In the genomic region with DNA sequence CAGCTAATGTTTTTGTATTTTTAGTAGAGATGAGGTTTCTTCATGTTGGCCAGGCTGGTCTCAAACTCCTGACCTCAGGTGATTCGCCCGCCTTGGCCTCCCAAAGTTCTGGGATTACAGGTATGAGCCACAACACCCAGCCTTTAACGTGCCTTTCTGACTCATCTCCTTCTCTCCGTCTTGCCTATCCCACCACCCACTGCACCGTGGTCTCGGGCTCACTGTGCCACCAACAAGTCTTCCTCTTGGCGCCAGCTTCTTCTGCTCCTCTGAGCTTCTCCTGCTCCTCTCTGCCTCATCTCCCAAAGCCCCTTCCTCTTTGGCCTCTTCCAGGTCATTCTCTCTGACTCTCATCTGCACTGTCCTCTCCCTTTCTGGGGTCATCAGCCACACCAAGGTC, we compare ENCODE assay signal across 19 cellular contexts. TPM values are rescaled to one million over a fixed set of nuclear protein-coding genes. Genes with fewer than 3 reads are reported as not detected.
A peak's percentile ranks its signal among the peaks of the same experiment; 100 is the strongest.
DNase-seq lines count a peak whose midpoint lies in the region; ATAC-seq and TF ChIP-seq lines count a peak whose summit lies in the region.
"Had no signal": no experiment of that assay in that cellular context is flagged by ENCODE, and none has a peak within 500 bp of the region (broad histone marks: within the 10 kb centered on the region; RNA-seq: fewer than 3 reads in every experiment).

No MANE protein-coding gene starts in this region.

- H3K27ac ChIP-seq in colonic mucosa = no peak overlapping the region
- no peak overlapping the region for H3K27ac ChIP-seq in smooth muscle cell (ENCODE audit: low read depth)
- H3K27ac ChIP-seq: 22Rv1, BLaER1 had no signal

- WGBS in smooth muscle cell (ENCODE audit: low lambda C conversion rate) = 88% methylated on average over 7 of the region's 7 CpGs

- H3F3A ChIP-seq in smooth muscle cell (ENCODE audit: low read depth) = no peaks in the 10 kb centered on the region

- TF ChIP-seq CTCF in nephron progenitor cell (IDR thresholded peaks at IDR 0.05) (no peak), colonic mucosa (IDR thresholded peaks at IDR 0.05) (no peak), smooth muscle cell (IDR thresholded peaks at IDR 0.05; ENCODE audit: borderline replicate concordance, insufficient read depth, poor library complexity, severe bottlenecking) (no peak)

- H3K9me3 ChIP-seq in colonic mucosa (no peaks in the 10 kb centered on the region), smooth muscle cell (replicated peaks; ENCODE audit: low read depth) (no peaks in the 10 kb centered on the region)
- H3K9me3 ChIP-seq: BLaER1 had no signal

- H4K20me1 ChIP-seq in smooth muscle cell (ENCODE audit: low read depth) = no peaks in the 10 kb centered on the region
- H4K20me1 ChIP-seq: BLaER1 had no signal

- no peak overlapping the region for H3K27ac Mint-ChIP-seq in activated CD4-positive, alpha-beta T cell treated with anti-CD3 and anti-CD28 coated beads for 36 hours
- peak overlapping the region; percentile 10 for H3K27ac Mint-ChIP-seq in nephron progenitor cell
- H3K27ac Mint-ChIP-seq: CD4-positive, alpha-beta T cell; HFFc6 had no signal

- H3K36me3 ChIP-seq in colonic mucosa = no peaks in the 10 kb centered on the region
- no peaks in the 10 kb centered on the region for H3K36me3 ChIP-seq in smooth muscle cell (ENCODE audit: low read depth)
- H3K36me3 ChIP-seq: BLaER1 had no signal

- CTCF ChIA-PET in activated CD4-positive, alpha-beta T cell treated with anti-CD3 and anti-CD28 coated beads for 36 hours (lab: Charles Lee) = no interaction called here

- peaks cover 4% of the 10 kb centered on the region for H3K4me1 Mint-ChIP-seq in activated CD4-positive, alpha-beta T cell treated with anti-CD3 and anti-CD28 coated beads for 36 hours
- peaks cover 32% of the 10 kb centered on the region for H3K4me1 Mint-ChIP-seq in nephron progenitor cell

- POLR2A ChIA-PET in activated CD4-positive, alpha-beta T cell treated with anti-CD3 and anti-CD28 coated beads for 36 hours (lab: Charles Lee) = no interaction called here

- H3K4me1 ChIP-seq in colonic mucosa (no peaks in the 10 kb centered on the region), smooth muscle cell (ENCODE audit: low read depth) (no peaks in the 10 kb centered on the region)

- H3K4me3 ChIP-seq in colonic mucosa (no peak overlapping the region), smooth muscle cell (no peak overlapping the region)
- H3K4me3 ChIP-seq: BLaER1 had no signal

- intact Hi-C loops in activated CD4-positive, alpha-beta T cell treated with anti-CD3 and anti-CD28 coated beads for 36 hours (cut with DNase I, micrococcal nuclease) = no loop called here
- intact Hi-C loops in colonic mucosa (cut with DNase I) = no loop called here

- H3K9me3 Mint-ChIP-seq in activated CD4-positive, alpha-beta T cell treated with anti-CD3 and anti-CD28 coated beads for 36 hours (ENCODE audit: low read depth) = no peaks in the 10 kb centered on the region
- H3K9me3 Mint-ChIP-seq in nephron progenitor cell = no peaks in the 10 kb centered on the region
- H3K9me3 Mint-ChIP-seq: CD4-positive, alpha-beta T cell; HFFc6 had no signal

- no peaks in the 10 kb centered on the region for H3K27me3 ChIP-seq in colonic mucosa
- no peaks in the 10 kb centered on the region for H3K27me3 ChIP-seq in smooth muscle cell (ENCODE audit: low read depth)
- H3K27me3 ChIP-seq: BLaER1 had no signal

- H3K4me3 Mint-ChIP-seq in activated CD4-positive, alpha-beta T cell treated with anti-CD3 and anti-CD28 coated beads for 36 hours = no peak overlapping the region
- H3K4me3 Mint-ChIP-seq in nephron progenitor cell = no peak overlapping the region
- H3K4me3 Mint-ChIP-seq: CD4-positive, alpha-beta T cell; HFFc6 had no signal

- peak; percentile 51 for ATAC-seq in activated CD4-positive, alpha-beta T cell treated with anti-CD3 and anti-CD28 coated beads for 36 hours

- peak; percentile 42 for DNase-seq in activated CD4-positive, alpha-beta T cell treated with anti-CD3 and anti-CD28 coated beads for 36 hours
- DNase-seq in activated CD4-positive, alpha-beta T cell treated with anti-CD3 and anti-CD28 coated beads, Interleukin-2, amount 50 U/mL, for 4 hours = no peak
- DNase-seq in activated effector memory CD4-positive, alpha-beta T cell treated with anti-CD3 and anti-CD28 coated beads, Interleukin-2, amount 50 U/mL, for 16 hours = peak; percentile 45
- no peak for DNase-seq in activated effector memory CD4-positive, alpha-beta T cell treated with Interleukin-2 at 50 U/mL for 16 hours
- DNase-seq in nephron progenitor cell = no peak
- DNase-seq in colonic mucosa = no peak
- no peak for DNase-seq in NCI-H1436 (lab: John Stamatoyannopoulos, UW)
- no peak for DNase-seq in smooth muscle cell (lab: John Stamatoyannopoulos, UW; ENCODE audit: unreplicated experiment)
- DNase-seq: ACHN; CD4-positive, alpha-beta T cell; COR-L47; DMS79; HFFc6; NCI-H1694 treated with DMSO at 0.1 percent for 48 hours; NCI-H2081 treated with DMSO at 0.1 percent for 48 hours; NCI-H2171 treated with DMSO at 0.1 percent for 48 hours; NCI-H524 treated with DMSO at 0.1 percent for 48 hours had no signal

- no peak overlapping the region for H3K9ac ChIP-seq in colonic mucosa (ENCODE audit: low read depth in 2 of 2, low read length in 2 of 2)
- H3K9ac ChIP-seq in smooth muscle cell (ENCODE audit: low read depth) = no peak overlapping the region
- H3K9ac ChIP-seq: BLaER1 had no signal

- H3K4me2 ChIP-seq in smooth muscle cell = no peak overlapping the region
- H3K4me2 ChIP-seq: BLaER1 had no signal

- no peaks in the 10 kb centered on the region for H3K79me2 ChIP-seq in smooth muscle cell (ENCODE audit: low read depth)

- H3K36me3 Mint-ChIP-seq in activated CD4-positive, alpha-beta T cell treated with anti-CD3 and anti-CD28 coated beads for 36 hours (ENCODE audit: low read depth) = no peaks in the 10 kb centered on the region
- no peaks in the 10 kb centered on the region for H3K36me3 Mint-ChIP-seq in nephron progenitor cell (ENCODE audit: low read depth)

- no peaks in the 10 kb centered on the region for H3K27me3 Mint-ChIP-seq in activated CD4-positive, alpha-beta T cell treated with anti-CD3 and anti-CD28 coated beads for 36 hours
- H3K27me3 Mint-ChIP-seq in nephron progenitor cell (ENCODE audit: low read depth, poor library complexity) = peaks cover 5% of the 10 kb centered on the region
- H3K27me3 Mint-ChIP-seq: CD4-positive, alpha-beta T cell had no signal

- H2AFZ ChIP-seq in smooth muscle cell (ENCODE audit: low read depth) = no peak overlapping the region

RNA-seq across cellular contexts. Expression of a gene that starts 41.0 kb away (rescaled TPM):
- 1 to 10 TPM; 4.7 to 7.7 TPM for total RNA-seq in activated CD4-positive, alpha-beta T cell treated with anti-CD3 and anti-CD28 coated beads for 36 hours
- 10 to 100 TPM; 10.8 to 11.9 TPM for total RNA-seq in colonic mucosa
- 7.0 and 7.8 TPM in 2 replicates for total RNA-seq in smooth muscle cell
- 12.0 and 13.3 TPM in 2 replicates for polyA plus RNA-seq in smooth muscle cell

Comparison
In these comparisons a context has a peak if more than half of its experiments do, and no peak if none do; other contexts are left out.
1. DNase-seq: peak in activated CD4-positive, alpha-beta T cell treated with anti-CD3 and anti-CD28 coated beads for 36 hours (single experiment) and activated effector memory CD4-positive, alpha-beta T cell treated with anti-CD3 and anti-CD28 coated beads, Interleukin-2, amount 50 U/mL, for 16 hours (single experiment); none in activated CD4-positive, alpha-beta T cell treated with anti-CD3 and anti-CD28 coated beads, Interleukin-2, amount 50 U/mL, for 4 hours (0 of 2), activated effector memory CD4-positive, alpha-beta T cell treated with Interleukin-2 at 50 U/mL for 16 hours (single experiment), nephron progenitor cell (single experiment), colonic mucosa (single experiment), NCI-H1436 (single experiment) and smooth muscle cell (single experiment).